ENCODE assay signal across 18 cellular contexts in genomic region chr1:39148942-39149341, GRCh38.
"Had no signal": no experiment of that assay in that cellular context is flagged by ENCODE, and none has a peak within 500 bp of the region (broad histone marks: within the 10 kb centered on the region; RNA-seq: fewer than 3 reads in every experiment).

No MANE protein-coding gene starts in this region.

- H3K9me3 ChIP-seq: mucosa of descending colon, thoracic aorta, uterus had no signal

- H3K4me3 ChIP-seq: mucosa of descending colon, thoracic aorta, uterus had no signal

- H3K4me1 Mint-ChIP-seq: naive thymus-derived CD4-positive, alpha-beta T cell had no signal

- DNase-seq: activated CD4-positive, alpha-beta T cell treated with anti-CD3 and anti-CD28 coated beads for 4 hours; activated CD8-positive, alpha-beta memory T cell treated with anti-CD3 and anti-CD28 coated beads, Interleukin-2, amount 50 U/mL, for 4 hours; activated CD8-positive, alpha-beta T cell treated with anti-CD3 and anti-CD28 coated beads, Interleukin-2, amount 10 ng/mL, durations not matched to agents 7 days and 5 days; activated T-cell treated with anti-CD3 and anti-CD28 coated beads, Interleukin-2, amount 50 U/mL, for 48 hours; aorta; islet precursor cell; mammary epithelial cell; mucosa of descending colon; naive thymus-derived CD4-positive, alpha-beta T cell; posterior cingulate gyrus; retina; stimulated activated CD4-positive, alpha-beta T cell treated with anti-CD3 and anti-CD28 coated beads, Interleukin-12 subunit alpha, Interleukin-12 subunit beta, amount 100 ng/mL, for 4 hours; stimulated activated CD4-positive, alpha-beta T cell treated with anti-CD3 and anti-CD28 coated beads, Interleukin-2, amount 100 ng/mL, for 24 hours; T-helper 17 cell; uterus had no signal

- H3K4me1 ChIP-seq: uterus had no signal

- H3K27ac ChIP-seq: thoracic aorta, uterus had no signal

- ATAC-seq: activated CD8-positive, alpha-beta T cell treated with anti-CD3 and anti-CD28 coated beads, Interleukin-2, amount 10 ng/mL, durations not matched to agents 7 days and 5 days; esophagus mucosa; left lobe of liver; mucosa of descending colon; naive thymus-derived CD4-positive, alpha-beta T cell; T-helper 17 cell had no signal

- H3K4me3 Mint-ChIP-seq: activated CD8-positive, alpha-beta T cell treated with anti-CD3 and anti-CD28 coated beads, Interleukin-2, amount 10 ng/mL, durations not matched to agents 7 days and 5 days; naive thymus-derived CD4-positive, alpha-beta T cell; T-helper 17 cell had no signal

- H3K36me3 ChIP-seq: thoracic aorta, uterus had no signal

- H3K27me3 ChIP-seq: uterus had no signal

- H3K27ac Mint-ChIP-seq: activated CD8-positive, alpha-beta T cell treated with anti-CD3 and anti-CD28 coated beads, Interleukin-2, amount 10 ng/mL, durations not matched to agents 7 days and 5 days; naive thymus-derived CD4-positive, alpha-beta T cell; T-helper 17 cell had no signal
